ENCODE assay signal across 8 cellular contexts in the genomic region with DNA sequence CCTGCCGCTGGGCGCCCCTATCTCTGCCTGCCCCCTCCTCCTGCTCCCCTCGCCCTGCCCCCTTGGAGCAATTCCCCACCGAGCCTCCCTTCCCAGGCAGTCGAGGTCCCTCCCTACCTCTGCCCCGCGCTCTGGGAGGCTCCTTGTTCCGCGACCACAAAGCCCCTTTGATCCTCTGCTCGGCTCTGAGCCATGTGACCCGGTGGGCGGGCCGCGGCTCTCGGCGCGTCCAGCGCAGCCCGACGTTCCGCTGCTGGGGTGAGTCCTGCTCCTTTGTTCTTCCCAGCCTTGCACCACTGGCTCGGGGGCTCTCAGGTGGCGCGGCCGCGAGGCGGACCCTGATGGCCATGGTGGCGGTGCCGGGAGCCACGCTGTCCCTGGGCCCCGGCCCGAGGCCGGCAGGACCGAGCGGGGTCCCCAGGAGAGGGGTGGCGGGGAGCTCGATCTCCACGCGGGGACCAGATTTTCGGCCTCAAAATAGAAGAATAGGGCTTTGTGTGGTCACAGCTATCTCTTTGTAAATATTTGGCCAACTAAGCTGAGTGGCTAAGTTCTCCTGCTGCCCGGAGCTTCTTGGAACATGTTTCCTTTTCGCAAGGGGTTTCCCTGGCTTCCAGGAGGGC.
DNase-seq lines count a peak whose midpoint lies in the region; ATAC-seq lines count a peak whose summit lies in the region.

No MANE protein-coding gene starts in this region.

- no peaks in the 10 kb centered on the region for H3K9me3 ChIP-seq in SK-N-MC (ENCODE audit: low read depth, low read length)

- DNase-seq in DMS53 (lab: John Stamatoyannopoulos, UW) = peak; percentile 81
- no peak for DNase-seq in SK-N-MC (ENCODE audit: low read depth, low spot score)
- peak in 56 of 58 donors; percentile 48 to 94 (median 85) for DNase-seq in anterior cingulate cortex (lab: John Stamatoyannopoulos, UW)
- DNase-seq in hypothalamus (lab: John Stamatoyannopoulos, UW) = peak in 50 of 51 donors; percentile 50 to 94 (median 82)
- DNase-seq in putamen (ENCODE audit: low spot score) = peak; percentile 81
- no peak for DNase-seq in KBM-7

- no peaks in the 10 kb centered on the region for H3K36me3 ChIP-seq in SK-N-MC (ENCODE audit: insufficient read depth, low read length)

- peak overlapping the region; percentile 61 for H3K9ac ChIP-seq in SK-N-MC (ENCODE audit: insufficient read length)

- ATAC-seq in HG03432 (IDR thresholded peaks at IDR 0.05; ENCODE audit: unreplicated experiment) = peak; percentile 35
- no peak for ATAC-seq in HG03469 (IDR thresholded peaks at IDR 0.05; ENCODE audit: unreplicated experiment)

- no peak overlapping the region for H3K27ac ChIP-seq in SK-N-MC

- in situ Hi-C loops in KBM-7 (cut with MboI; ENCODE audit: low pct_unique_long_range_greater_than_20kb, low sequenced_read_pairs) = no loop called here

- peak overlapping the region; percentile 76 for H3K4me3 ChIP-seq in SK-N-MC

Comparison
In these comparisons a context has a peak if more than half of its experiments do, and no peak if none do; other contexts are left out.
1. DNase-seq: peak in DMS53 (single experiment), anterior cingulate cortex (56 of 58), hypothalamus (50 of 51) and putamen (single experiment); none in SK-N-MC (single experiment) and KBM-7 (single experiment).